25 cellular contexts compared by ENCODE assay signal in the genomic region with DNA sequence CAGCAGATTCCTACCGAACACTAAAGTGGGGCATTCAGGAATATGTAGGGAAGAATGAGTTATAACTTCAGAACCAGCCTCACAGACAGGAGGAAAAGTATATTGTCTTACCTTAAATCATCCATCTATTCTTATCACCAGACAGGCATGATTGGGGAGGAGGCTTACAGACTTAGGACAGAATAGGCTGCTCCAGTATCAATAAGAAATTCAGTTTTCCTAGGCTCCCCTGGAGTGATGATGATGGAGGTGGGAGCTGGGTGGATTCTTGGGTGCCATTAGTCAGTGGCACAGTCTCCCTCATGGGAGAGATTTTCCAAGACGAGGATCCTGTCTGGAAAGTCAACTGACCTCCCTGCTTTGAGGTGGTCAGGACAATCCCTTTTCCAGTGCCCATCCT.
"Had no signal": no experiment of that assay in that cellular context is flagged by ENCODE, and none has a peak within 500 bp of the region (broad histone marks: within the 10 kb centered on the region; RNA-seq: fewer than 3 reads in every experiment).

No MANE protein-coding gene starts in this region.

- H3K4me3 ChIP-seq: coronary artery, dorsolateral prefrontal cortex had no signal

- H3K27ac ChIP-seq: brain microvascular endothelial cell, coronary artery, dorsolateral prefrontal cortex, VCaP had no signal

- ATAC-seq: activated CD8-positive, alpha-beta T cell treated with anti-CD3 and anti-CD28 coated beads for 36 hours; activated T-cell treated with anti-CD3 and anti-CD28 coated beads, Interleukin-2, amount 50 U/mL, for 4 hours; activated T-helper 17 cell treated with anti-CD3 and anti-CD28 coated beads, Interleukin-2, amount 50 U/mL, for 72 hours; esophagus mucosa; WTC11 had no signal

- DNase-seq: activated CD4-positive, alpha-beta T cell treated with anti-CD3 and anti-CD28 coated beads for 1 hour; activated CD4-positive, alpha-beta T cell treated with anti-CD3 and anti-CD28 coated beads for 48 hours; activated CD4-positive, alpha-beta T cell treated with anti-CD3 and anti-CD28 coated beads, Interleukin-2, amount 50 U/mL, for 1 hour; activated CD4-positive, alpha-beta T cell treated with anti-CD3 and anti-CD28 coated beads, Interleukin-2, amount 50 U/mL, for 48 hours; activated CD8-positive, alpha-beta memory T cell treated with anti-CD3 and anti-CD28 coated beads for 24 hours; activated CD8-positive, alpha-beta T cell treated with anti-CD3 and anti-CD28 coated beads for 36 hours; activated effector memory CD4-positive, alpha-beta T cell treated with Interleukin-2 at 50 U/mL for 16 hours; activated gamma-delta T cell treated with Interleukin-2 at 50 U/mL for 16 hours; activated naive CD4-positive, alpha-beta T cell treated with anti-CD3 and anti-CD28 coated beads, Interleukin-2, amount 50 U/mL, for 16 hours; activated naive CD4-positive, alpha-beta T cell treated with Interleukin-2 at 50 U/mL for 16 hours; activated T-cell treated with anti-CD3 and anti-CD28 coated beads, Interleukin-2, amount 50 U/mL, for 4 hours; amniotic stem cell; anterior cingulate cortex; brain microvascular endothelial cell; dorsolateral prefrontal cortex; effector memory CD4-positive, alpha-beta T cell; endodermal cell; foreskin fibroblast; head of caudate nucleus; T-helper 2 cell had no signal

- H3K36me3 ChIP-seq: brain microvascular endothelial cell had no signal

- H3K27me3 ChIP-seq: brain microvascular endothelial cell, dorsolateral prefrontal cortex had no signal
